Comparison of ENCODE assay signal across 15 cellular contexts in the genomic region with DNA sequence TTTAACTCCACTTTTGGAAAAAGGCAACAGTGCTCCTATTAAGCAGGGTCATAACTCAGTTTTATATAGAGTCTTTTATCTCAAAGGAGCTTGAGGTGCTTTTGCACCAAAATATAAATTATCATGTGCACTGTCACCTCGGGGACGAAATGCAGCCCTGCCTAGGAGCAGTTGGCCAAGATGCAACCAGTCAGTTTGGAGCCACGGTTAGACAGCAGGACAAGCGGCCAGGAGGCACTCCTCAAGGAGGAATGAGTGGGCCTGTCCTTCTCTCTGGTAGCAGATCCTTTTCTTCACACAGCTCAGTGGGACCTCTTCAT. TPM values are rescaled to one million over a fixed set of nuclear protein-coding genes. Genes with fewer than 3 reads are reported as not detected.
DNase-seq lines count a peak whose midpoint lies in the region; ATAC-seq and TF ChIP-seq lines count a peak whose summit lies in the region.
"Had no signal": no experiment of that assay in that cellular context is flagged by ENCODE, and none has a peak within 500 bp of the region (broad histone marks: within the 10 kb centered on the region; RNA-seq: fewer than 3 reads in every experiment).

No MANE protein-coding gene starts in this region.

- H3K4me3 Mint-ChIP-seq in nephron (peak overlapping the region in 1 of 3 experiments; percentile 85), T-helper 17 cell (no peak overlapping the region)
- H3K4me3 Mint-ChIP-seq: CD4-positive, alpha-beta memory T cell; IgD-negative memory B cell had no signal

- DNase-seq in thoracic aorta (ENCODE audit: low spot score) (no peak), uterus (peak; percentile 71 to 80), T-helper 17 cell (no peak), T-helper 2 cell (no peak)
- DNase-seq: BE2C; CD4-positive, alpha-beta memory T cell; DMS79 treated with DMSO at 0.1 percent for 48 hours; EL had no signal

- H3K9me3 ChIP-seq in gastroesophageal sphincter, result no peaks in the 10 kb centered on the region
- no peaks in the 10 kb centered on the region for H3K9me3 ChIP-seq in thoracic aorta
- no peaks in the 10 kb centered on the region for H3K9me3 ChIP-seq in uterus
- H3K9me3 ChIP-seq in T-helper 17 cell (ENCODE audit: control insufficient read depth, low read length, poor library complexity, severe bottlenecking), result no peaks in the 10 kb centered on the region
- H3K9me3 ChIP-seq: A549, BE2C had no signal

- H3K36me3 ChIP-seq in gastroesophageal sphincter (no peaks in the 10 kb centered on the region), thoracic aorta (no peaks in the 10 kb centered on the region), uterus (no peaks in the 10 kb centered on the region)
- H3K36me3 ChIP-seq: BE2C had no signal

- H3K27me3 ChIP-seq in gastroesophageal sphincter (no peaks in the 10 kb centered on the region), thoracic aorta (replicated peaks; ENCODE audit: insufficient read depth) (no peaks in the 10 kb centered on the region), uterus (no peaks in the 10 kb centered on the region)

- H3K4me3 ChIP-seq in gastroesophageal sphincter, result no peak overlapping the region
- H3K4me3 ChIP-seq in thoracic aorta, result peak overlapping the region; percentile 31
- H3K4me3 ChIP-seq in uterus, result no peak overlapping the region
- H3K4me3 ChIP-seq: A549 had no signal

- H3K36me3 Mint-ChIP-seq in nephron (ENCODE audit: low read depth) (no peaks in the 10 kb centered on the region), T-helper 17 cell (ENCODE audit: low read depth) (no peaks in the 10 kb centered on the region)
- H3K36me3 Mint-ChIP-seq: CD4-positive, alpha-beta memory T cell; IgD-negative memory B cell had no signal

- H3K4me1 Mint-ChIP-seq in nephron, result peaks cover 45% of the 10 kb centered on the region
- no peaks in the 10 kb centered on the region for H3K4me1 Mint-ChIP-seq in T-helper 17 cell
- H3K4me1 Mint-ChIP-seq: CD4-positive, alpha-beta memory T cell; IgD-negative memory B cell had no signal

- no peak for TF ChIP-seq EP300 in gastroesophageal sphincter (IDR thresholded peaks at IDR 0.05)

- H3K27me3 Mint-ChIP-seq in nephron (ENCODE audit: low read depth), result peaks cover 11% of the 10 kb centered on the region
- H3K27me3 Mint-ChIP-seq in T-helper 17 cell, result peaks cover 14% of the 10 kb centered on the region

- TF ChIP-seq CTCF in gastroesophageal sphincter (IDR thresholded peaks at IDR 0.05) (no peak), nephron (IDR thresholded peaks at IDR 0.05; ENCODE audit: unreplicated experiment in 3 of 3) (no peak), thoracic aorta (IDR thresholded peaks at IDR 0.05) (no peak), uterus (IDR thresholded peaks at IDR 0.05) (no peak)

- WGBS in gastroesophageal sphincter (ENCODE audit: low coverage in 1 of 2), 2 donors, result 20 to 76% methylated on average over 2 to 4 of the region's 4 CpGs

- intact Hi-C loops in uterus (cut with DNase I; ENCODE audit: low total_unique reads), result no loop called here

- peaks cover 16% of the 10 kb centered on the region for H3K9me3 Mint-ChIP-seq in nephron
- H3K9me3 Mint-ChIP-seq: CD4-positive, alpha-beta memory T cell; IgD-negative memory B cell had no signal

- H3K27ac ChIP-seq in gastroesophageal sphincter, result no peak overlapping the region
- no peak overlapping the region for H3K27ac ChIP-seq in thoracic aorta
- peak overlapping the region; percentile 77 for H3K27ac ChIP-seq in uterus
- H3K27ac ChIP-seq: A549, C4-2B had no signal

- ATAC-seq in gastroesophageal sphincter, result peak; percentile 21
- no peak for ATAC-seq in thoracic aorta (ENCODE audit: insufficient number of reproducible peaks, low FRiP score, low read depth)
- ATAC-seq in T-helper 17 cell, result no peak
- no peak for ATAC-seq in GM19463 (IDR thresholded peaks at IDR 0.05; ENCODE audit: unreplicated experiment)
- ATAC-seq: A549, HCT116 had no signal

- no peak for TF ChIP-seq POLR2A in gastroesophageal sphincter (IDR thresholded peaks at IDR 0.05)
- no peak for TF ChIP-seq POLR2A in uterus (IDR thresholded peaks at IDR 0.05)

- peaks cover 0 to 19% (median 0%) of the 10 kb centered on the region in 3 donors for H3K4me1 ChIP-seq in gastroesophageal sphincter
- H3K4me1 ChIP-seq in thoracic aorta (ENCODE audit: control insufficient read depth in 1 of 2, low read depth in 2 of 2), result peaks cover 8 to 25% of the 10 kb centered on the region in 2 donors
- peaks cover 0 to 7% of the 10 kb centered on the region in 2 donors for H3K4me1 ChIP-seq in uterus
- H3K4me1 ChIP-seq: A549, BE2C had no signal

- H3K27ac Mint-ChIP-seq in nephron, result peak overlapping the region; percentile 86 to 98 (median 96)
- H3K27ac Mint-ChIP-seq in T-helper 17 cell, result no peak overlapping the region
- H3K27ac Mint-ChIP-seq: CD4-positive, alpha-beta memory T cell had no signal

RNA-seq across cellular contexts. Expression of gene JCAD, which starts 56.8 kb away (rescaled TPM):
- total RNA-seq in gastroesophageal sphincter (10 to 100 TPM; 21.0 to 66.8 (median 48.6) TPM), thoracic aorta (100 to 1,000 TPM in 1 of 2 donors, 10 to 100 TPM in 1; 46.3 to 103 TPM), uterus (10 to 100 TPM; 25.6 to 99.1 (median 49.9) TPM), T-helper 17 cell (under 1 TPM in 1 of 2 donors, not detected in 1; 0.23 TPM)
- total RNA-seq: CD4-positive, alpha-beta memory T cell had no signal

Comparison
In these comparisons a context has a peak if more than half of its experiments do, and no peak if none do; other contexts are left out.
1. H3K27ac ChIP-seq: peak in uterus (2 of 2); none in gastroesophageal sphincter (0 of 4) and thoracic aorta (0 of 2).
2. DNase-seq: peak in uterus (2 of 2); none in thoracic aorta (single experiment), T-helper 17 cell (0 of 3) and T-helper 2 cell (0 of 5).
3. RNA of gene JCAD, which starts 56.8 kb away (total RNA-seq): 46.3 to 103 TPM in thoracic aorta, 21.0 to 66.8 TPM in gastroesophageal sphincter and 25.6 to 99.1 TPM in uterus; 0.23 TPM in T-helper 17 cell; every median in the first group is over 10 times any median in the second.